ENCODE assay signal across 9 cellular contexts in genomic region chrX:115679460-115679859, GRCh38.
A peak's percentile ranks its signal among the peaks of the same experiment; 100 is the strongest.
DNase-seq lines count a peak whose midpoint lies in the region; ATAC-seq and FAIRE-seq lines count a peak whose summit lies in the region.
"Had no signal": no experiment of that assay in that cellular context is flagged by ENCODE, and none has a peak within 500 bp of the region (broad histone marks: within the 10 kb centered on the region; RNA-seq: fewer than 3 reads in every experiment).

No MANE protein-coding gene starts in this region.

- no peaks in the 10 kb centered on the region for H3K4me1 ChIP-seq in effector memory CD4-positive, alpha-beta T cell (ENCODE audit: control insufficient read depth, insufficient read depth, low read length, poor library complexity, severe bottlenecking)

- no peaks in the 10 kb centered on the region for H3K27me3 ChIP-seq in effector memory CD4-positive, alpha-beta T cell (replicated peaks; ENCODE audit: control insufficient read depth, insufficient read depth, low read length, poor library complexity, severe bottlenecking)

- intact Hi-C loops in left cardiac atrium (cut with DNase I), result no loop called here

- no peak overlapping the region for H3K4me3 ChIP-seq in effector memory CD4-positive, alpha-beta T cell (ENCODE audit: insufficient read depth, low read depth, low read length, poor library complexity, severe bottlenecking)

- no peak overlapping the region for H3K27ac ChIP-seq in effector memory CD4-positive, alpha-beta T cell (ENCODE audit: insufficient read depth, low read length, poor library complexity, severe bottlenecking)

- DNase-seq in NCI-H1105 treated with DMSO at 0.1 percent for 48 hours (lab: John Stamatoyannopoulos, UW) (peak; percentile 33), astrocyte of the hippocampus (ENCODE audit: low read depth, low spot score) (peak; percentile 51), myocyte (ENCODE audit: low read depth) (peak; percentile 29), left cardiac atrium (no peak)
- DNase-seq in effector memory CD4-positive, alpha-beta T cell, result no peak
- DNase-seq: naive B cell had no signal

- no peaks in the 10 kb centered on the region for H3K9me3 ChIP-seq in effector memory CD4-positive, alpha-beta T cell (ENCODE audit: control insufficient read depth, low read length)

- FAIRE-seq in G401.6 (lab: Jason Lieb, UNC), result peak; percentile 78

- H3K36me3 ChIP-seq in effector memory CD4-positive, alpha-beta T cell (ENCODE audit: control insufficient read depth, insufficient read depth, low read length), result no peaks in the 10 kb centered on the region

- no peak for ATAC-seq in GM21786 (IDR thresholded peaks at IDR 0.05; ENCODE audit: unreplicated experiment)
- no peak for ATAC-seq in GM19463 (IDR thresholded peaks at IDR 0.05; ENCODE audit: unreplicated experiment)
- ATAC-seq in left cardiac atrium, result no peak

Comparison
In these comparisons a context has a peak if more than half of its experiments do, and no peak if none do; other contexts are left out.
1. DNase-seq: peak in NCI-H1105 treated with DMSO at 0.1 percent for 48 hours (single experiment), astrocyte of the hippocampus (single experiment) and myocyte (single experiment); none in effector memory CD4-positive, alpha-beta T cell (0 of 3) and left cardiac atrium (single experiment).